In the genomic region with DNA sequence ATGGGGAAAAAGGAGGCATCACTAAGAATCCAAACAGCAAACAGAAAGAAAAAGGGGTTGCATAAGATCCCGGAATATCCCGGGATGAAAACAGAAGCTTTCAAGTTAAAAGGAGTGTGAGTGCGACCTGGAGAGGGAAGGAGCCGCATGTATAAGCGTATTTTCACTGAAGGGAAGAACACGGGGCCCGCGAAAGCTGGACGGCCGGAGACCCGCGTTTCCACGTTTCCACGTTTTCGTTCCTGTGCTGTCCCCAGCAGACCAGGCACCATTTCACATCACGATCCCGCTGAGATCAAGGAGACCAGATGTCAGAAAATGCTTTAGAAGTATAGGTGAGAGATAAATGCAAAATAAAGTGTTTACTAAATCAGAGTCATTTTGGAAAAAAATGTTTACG, we compare ENCODE assay signal across 29 cellular contexts.
"Had no signal": no experiment of that assay in that cellular context is flagged by ENCODE, and none has a peak within 500 bp of the region (broad histone marks: within the 10 kb centered on the region; RNA-seq: fewer than 3 reads in every experiment).

No MANE protein-coding gene starts in this region.

- H3K4me1 Mint-ChIP-seq: immature natural killer cell; memory B cell; naive B cell; natural killer cell; neural progenitor cell; stimulated activated memory B cell treated with anti-CD40 and anti-IgM and Interleukin-4, amounts not matched to agents 10 μg/mL and 1 μg/mL and 100 μg/mL, for 72 hours; stimulated activated naive CD8-positive, alpha-beta T cell treated with anti-CD3 and anti-CD28 coated beads, Interleukin-15, amount 100 ng/mL, for 72 hours had no signal

- H3K4me3 ChIP-seq: heart left ventricle, left lung, neural progenitor cell, ovary, prostate gland, skin epidermis, tibial nerve, vagina had no signal

- H3K4me1 ChIP-seq: heart left ventricle, left lung, neural progenitor cell, prostate gland, tibial nerve, vagina had no signal

- ATAC-seq: heart left ventricle; left colon; left lung; natural killer cell; right cardiac atrium; sciatic nerve; stimulated activated memory B cell treated with anti-CD40 and anti-IgM and Interleukin-4, amounts not matched to agents 10 μg/mL and 1 μg/mL and 100 μg/mL, for 72 hours; stimulated activated naive CD8-positive, alpha-beta T cell treated with anti-CD3 and anti-CD28 coated beads, Interleukin-15, amount 100 ng/mL, for 72 hours had no signal

- H3K4me2 ChIP-seq: neural progenitor cell had no signal

- H3K27ac Mint-ChIP-seq: immature natural killer cell; memory B cell; natural killer cell; nephron progenitor cell; neural progenitor cell; stimulated activated memory B cell treated with anti-CD40 and anti-IgM and Interleukin-4, amounts not matched to agents 10 μg/mL and 1 μg/mL and 100 μg/mL, for 72 hours; stimulated activated naive CD8-positive, alpha-beta T cell treated with anti-CD3 and anti-CD28 coated beads, Interleukin-15, amount 100 ng/mL, for 72 hours; type B pancreatic cell had no signal

- H2AFZ ChIP-seq: neural progenitor cell had no signal

- H3K27ac ChIP-seq: heart left ventricle, left lung, neural progenitor cell, neutrophil, ovary, prostate gland, skin epidermis, tibial nerve, vagina had no signal

- H3K36me3 Mint-ChIP-seq: immature natural killer cell; memory B cell; naive B cell; natural killer cell; neural progenitor cell; stimulated activated memory B cell treated with anti-CD40 and anti-IgM and Interleukin-4, amounts not matched to agents 10 μg/mL and 1 μg/mL and 100 μg/mL, for 72 hours; type B pancreatic cell had no signal

- H3K36me3 ChIP-seq: heart left ventricle, left lung, neural progenitor cell, neutrophil, ovary, prostate gland, tibial nerve, vagina had no signal

- H3K27me3 ChIP-seq: neural progenitor cell, neutrophil, ovary, tibial nerve, vagina had no signal

- H3K9me3 Mint-ChIP-seq: immature natural killer cell; memory B cell; natural killer cell; nephron progenitor cell; neural progenitor cell; stimulated activated memory B cell treated with anti-CD40 and anti-IgM and Interleukin-4, amounts not matched to agents 10 μg/mL and 1 μg/mL and 100 μg/mL, for 72 hours; stimulated activated naive CD8-positive, alpha-beta T cell treated with anti-CD3 and anti-CD28 coated beads, Interleukin-15, amount 100 ng/mL, for 72 hours; type B pancreatic cell had no signal

- DNase-seq: heart left ventricle; hypothalamus; immature natural killer cell; kidney; left colon; naive B cell; natural killer cell; nephron progenitor cell; occipital lobe; ovary; retina; right cardiac atrium; stimulated activated CD4-positive, alpha-beta T cell treated with anti-CD3 and anti-CD28 coated beads, Interleukin-12 subunit alpha, Interleukin-12 subunit beta, amount 100 ng/mL, for 4 hours; stimulated activated CD4-positive, alpha-beta T cell treated with anti-CD3 and anti-CD28 coated beads, Interleukin-4, amount 100 ng/mL, for 4 hours; stimulated activated CD8-positive, alpha-beta memory T cell treated with anti-CD3 and anti-CD28 coated beads, Interleukin-4, amount 100 ng/mL, for 48 hours; stimulated activated naive CD4-positive, alpha-beta T cell treated with Interleukin-2 at 50 U/mL for 16 hours; stimulated activated naive CD8-positive, alpha-beta T cell treated with anti-CD3 and anti-CD28 coated beads, Interleukin-15, amount 100 ng/mL, for 72 hours; substantia nigra had no signal

- H3K9ac ChIP-seq: neural progenitor cell had no signal

- H3K9me3 ChIP-seq: heart left ventricle, left lung, neutrophil, ovary, prostate gland, tibial nerve, vagina had no signal

- H3K4me3 Mint-ChIP-seq: immature natural killer cell; memory B cell; naive B cell; natural killer cell; nephron progenitor cell; neural progenitor cell; stimulated activated memory B cell treated with anti-CD40 and anti-IgM and Interleukin-4, amounts not matched to agents 10 μg/mL and 1 μg/mL and 100 μg/mL, for 72 hours; stimulated activated naive CD8-positive, alpha-beta T cell treated with anti-CD3 and anti-CD28 coated beads, Interleukin-15, amount 100 ng/mL, for 72 hours; type B pancreatic cell had no signal
